1 cellular context compared by ENCODE assay signal in the genomic region with DNA sequence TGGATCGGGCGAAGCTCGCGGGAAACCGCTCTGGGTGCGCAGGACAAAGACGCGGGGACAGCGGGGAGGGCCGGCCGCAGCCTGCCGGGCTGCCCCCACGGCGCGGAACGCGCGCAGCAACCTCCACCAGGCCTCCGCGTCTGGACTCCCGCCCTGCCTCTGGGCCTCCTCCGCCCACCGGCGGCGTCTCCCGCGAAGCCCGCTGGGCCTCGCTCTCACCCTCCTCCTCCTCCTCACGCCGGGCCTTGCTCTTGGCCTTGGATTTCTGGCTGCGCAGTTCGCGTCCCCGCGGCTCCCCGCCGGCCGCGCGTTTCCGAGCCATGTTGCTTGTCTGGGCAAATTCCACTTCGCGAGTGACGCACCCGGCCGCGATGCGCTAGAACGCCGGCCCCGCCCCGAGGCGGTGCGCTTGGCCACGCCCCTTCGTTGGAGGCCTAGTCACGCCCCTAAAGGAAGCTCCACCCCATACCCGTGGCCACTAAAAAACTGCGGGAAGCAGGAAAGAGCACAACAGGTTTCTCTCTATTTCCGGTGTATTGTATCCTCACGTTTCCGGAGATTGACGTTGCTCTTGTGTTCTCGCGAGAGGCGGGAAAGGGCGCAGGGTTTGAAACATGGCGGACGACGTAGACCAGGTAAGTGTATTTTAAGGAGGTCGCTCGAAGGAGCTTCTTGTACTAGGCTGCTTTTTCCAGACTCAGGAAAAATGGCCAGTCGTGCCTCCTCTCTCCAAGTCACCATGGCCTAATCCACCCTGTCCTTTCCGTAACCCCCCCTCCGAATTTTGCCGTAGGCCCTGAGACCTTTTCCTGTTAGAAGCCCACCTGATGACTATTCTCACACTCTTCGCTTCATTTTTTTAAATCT.
TF ChIP-seq lines count a peak whose summit lies in the region.

TSS of gene LSM3 (plus strand) at position 571 of the 867 bp plus-strand sequence. CDS start at position 615, 44 bp downstream.
TSS of gene XPC (minus strand) at position 355 of the 867 bp plus-strand sequence. CDS start at position 322, 33 bp downstream.

TF ChIP-seq in A549, 52 proteins besides CTCF, POLR2A, EP300 and RAD21 (continued from another document):
- TF ChIP-seq CBX8 (IDR thresholded peaks at IDR 0.05), result no peak
- 0 out of 3 replicates have a peak, but pooled peaks have one; percentile 21 for TF ChIP-seq SMC3 (IDR thresholded peaks at IDR 0.05)
- TF ChIP-seq CHD2 (IDR thresholded peaks at IDR 0.05; ENCODE audit: low read length, partially characterized antibody), result peak; percentile 100
- TF ChIP-seq FOSB (CRISPR knock-in tag; IDR thresholded peaks at IDR 0.05), result no peak
- TF ChIP-seq, protein P1, sequence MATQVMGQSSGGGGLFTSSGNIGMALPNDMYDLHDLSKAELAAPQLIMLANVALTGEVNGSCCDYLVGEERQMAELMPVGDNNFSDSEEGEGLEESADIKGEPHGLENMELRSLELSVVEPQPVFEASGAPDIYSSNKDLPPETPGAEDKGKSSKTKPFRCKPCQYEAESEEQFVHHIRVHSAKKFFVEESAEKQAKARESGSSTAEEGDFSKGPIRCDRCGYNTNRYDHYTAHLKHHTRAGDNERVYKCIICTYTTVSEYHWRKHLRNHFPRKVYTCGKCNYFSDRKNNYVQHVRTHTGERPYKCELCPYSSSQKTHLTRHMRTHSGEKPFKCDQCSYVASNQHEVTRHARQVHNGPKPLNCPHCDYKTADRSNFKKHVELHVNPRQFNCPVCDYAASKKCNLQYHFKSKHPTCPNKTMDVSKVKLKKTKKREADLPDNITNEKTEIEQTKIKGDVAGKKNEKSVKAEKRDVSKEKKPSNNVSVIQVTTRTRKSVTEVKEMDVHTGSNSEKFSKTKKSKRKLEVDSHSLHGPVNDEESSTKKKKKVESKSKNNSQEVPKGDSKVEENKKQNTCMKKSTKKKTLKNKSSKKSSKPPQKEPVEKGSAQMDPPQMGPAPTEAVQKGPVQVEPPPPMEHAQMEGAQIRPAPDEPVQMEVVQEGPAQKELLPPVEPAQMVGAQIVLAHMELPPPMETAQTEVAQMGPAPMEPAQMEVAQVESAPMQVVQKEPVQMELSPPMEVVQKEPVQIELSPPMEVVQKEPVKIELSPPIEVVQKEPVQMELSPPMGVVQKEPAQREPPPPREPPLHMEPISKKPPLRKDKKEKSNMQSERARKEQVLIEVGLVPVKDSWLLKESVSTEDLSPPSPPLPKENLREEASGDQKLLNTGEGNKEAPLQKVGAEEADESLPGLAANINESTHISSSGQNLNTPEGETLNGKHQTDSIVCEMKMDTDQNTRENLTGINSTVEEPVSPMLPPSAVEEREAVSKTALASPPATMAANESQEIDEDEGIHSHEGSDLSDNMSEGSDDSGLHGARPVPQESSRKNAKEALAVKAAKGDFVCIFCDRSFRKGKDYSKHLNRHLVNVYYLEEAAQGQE (IDR thresholded peaks at IDR 0.05), result peak; percentile 100
- TF ChIP-seq, protein P2, sequence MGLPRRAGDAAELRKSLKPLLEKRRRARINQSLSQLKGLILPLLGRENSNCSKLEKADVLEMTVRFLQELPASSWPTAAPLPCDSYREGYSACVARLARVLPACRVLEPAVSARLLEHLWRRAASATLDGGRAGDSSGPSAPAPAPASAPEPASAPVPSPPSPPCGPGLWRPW (IDR thresholded peaks at IDR 0.05), result no peak
- no peak for TF ChIP-seq ZNF302 (CRISPR knock-in tag; IDR thresholded peaks at IDR 0.05)
- TF ChIP-seq MAFK (IDR thresholded peaks at IDR 0.05; ENCODE audit: partially characterized antibody), result peak; percentile 70
